In the genomic region with DNA sequence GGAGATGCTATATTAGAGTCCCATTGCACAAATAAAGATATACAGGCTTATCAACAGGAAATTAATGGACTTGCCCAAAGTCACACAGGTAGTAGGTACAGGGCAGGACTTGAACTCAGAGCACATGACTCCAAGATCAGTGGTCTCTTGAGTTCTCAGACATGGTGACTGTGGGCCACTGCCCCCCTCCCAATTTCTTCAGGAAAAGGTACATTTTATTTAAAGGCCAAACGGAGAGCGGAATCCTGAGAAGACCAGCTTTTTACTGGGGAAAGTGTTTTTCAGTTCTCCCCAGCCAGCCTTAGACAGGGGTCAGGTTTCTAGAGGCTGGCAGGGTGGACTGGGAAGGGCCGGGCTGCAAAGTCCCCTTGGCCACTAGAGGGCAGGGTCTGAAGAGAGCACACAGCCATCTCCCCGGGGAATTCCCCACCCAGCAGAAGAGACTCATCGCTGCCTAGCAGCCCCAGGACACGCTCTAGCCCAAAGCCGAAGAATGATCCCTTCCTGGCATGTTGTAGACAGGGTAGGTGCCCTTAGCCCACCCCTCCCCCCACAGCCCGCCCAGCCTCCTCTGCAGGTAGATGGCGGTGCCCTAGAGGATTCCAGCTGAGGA, we compare ENCODE assay signal across 1 cellular context.
TF ChIP-seq lines count a peak whose summit lies in the region.

No MANE protein-coding gene starts in this region.

TF ChIP-seq in GM12878, 131 proteins besides CTCF, POLR2A, EP300 and RAD21 (continued from another document):
- TF ChIP-seq BCL3 (IDR thresholded peaks at IDR 0.05; ENCODE audit: borderline replicate concordance, insufficient read depth, low read depth, low read length, poor library complexity, severe bottlenecking) (no peak), RELA (IDR thresholded peaks at IDR 0.05; ENCODE audit: borderline replicate concordance, partially characterized antibody) (peak; percentile 53), FOXM1 (IDR thresholded peaks at IDR 0.05; ENCODE audit: low read depth, low read length) (no peak), SMARCA5 (IDR thresholded peaks at IDR 0.05) (no peak), MEF2B (IDR thresholded peaks at IDR 0.05; ENCODE audit: partially characterized antibody, poor library complexity, severe bottlenecking) (peak; percentile 76), KLF5 (IDR thresholded peaks at IDR 0.05; ENCODE audit: partially characterized antibody) (no peak), MAX (IDR thresholded peaks at IDR 0.05; ENCODE audit: low read depth, low read length) (no peak), BCLAF1 (IDR thresholded peaks at IDR 0.05) (no peak), TARDBP (IDR thresholded peaks at IDR 0.05; ENCODE audit: borderline replicate concordance) (no peak), RFX5 (IDR thresholded peaks at IDR 0.05; ENCODE audit: low read depth, low read length) (no peak), TAF1 (IDR thresholded peaks at IDR 0.05; ENCODE audit: borderline replicate concordance, low read depth, low read length) (no peak), POLR2AphosphoS5 (IDR thresholded peaks at IDR 0.05; ENCODE audit: low read length) (no peak), IRF5 (IDR thresholded peaks at IDR 0.05; ENCODE audit: borderline replicate concordance) (no peak), RCOR1 (conservative IDR thresholded peaks at IDR 0.05; ENCODE audit: low read depth, low read length) (no peak)
- TF ChIP-seq, protein P1, sequence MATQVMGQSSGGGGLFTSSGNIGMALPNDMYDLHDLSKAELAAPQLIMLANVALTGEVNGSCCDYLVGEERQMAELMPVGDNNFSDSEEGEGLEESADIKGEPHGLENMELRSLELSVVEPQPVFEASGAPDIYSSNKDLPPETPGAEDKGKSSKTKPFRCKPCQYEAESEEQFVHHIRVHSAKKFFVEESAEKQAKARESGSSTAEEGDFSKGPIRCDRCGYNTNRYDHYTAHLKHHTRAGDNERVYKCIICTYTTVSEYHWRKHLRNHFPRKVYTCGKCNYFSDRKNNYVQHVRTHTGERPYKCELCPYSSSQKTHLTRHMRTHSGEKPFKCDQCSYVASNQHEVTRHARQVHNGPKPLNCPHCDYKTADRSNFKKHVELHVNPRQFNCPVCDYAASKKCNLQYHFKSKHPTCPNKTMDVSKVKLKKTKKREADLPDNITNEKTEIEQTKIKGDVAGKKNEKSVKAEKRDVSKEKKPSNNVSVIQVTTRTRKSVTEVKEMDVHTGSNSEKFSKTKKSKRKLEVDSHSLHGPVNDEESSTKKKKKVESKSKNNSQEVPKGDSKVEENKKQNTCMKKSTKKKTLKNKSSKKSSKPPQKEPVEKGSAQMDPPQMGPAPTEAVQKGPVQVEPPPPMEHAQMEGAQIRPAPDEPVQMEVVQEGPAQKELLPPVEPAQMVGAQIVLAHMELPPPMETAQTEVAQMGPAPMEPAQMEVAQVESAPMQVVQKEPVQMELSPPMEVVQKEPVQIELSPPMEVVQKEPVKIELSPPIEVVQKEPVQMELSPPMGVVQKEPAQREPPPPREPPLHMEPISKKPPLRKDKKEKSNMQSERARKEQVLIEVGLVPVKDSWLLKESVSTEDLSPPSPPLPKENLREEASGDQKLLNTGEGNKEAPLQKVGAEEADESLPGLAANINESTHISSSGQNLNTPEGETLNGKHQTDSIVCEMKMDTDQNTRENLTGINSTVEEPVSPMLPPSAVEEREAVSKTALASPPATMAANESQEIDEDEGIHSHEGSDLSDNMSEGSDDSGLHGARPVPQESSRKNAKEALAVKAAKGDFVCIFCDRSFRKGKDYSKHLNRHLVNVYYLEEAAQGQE (IDR thresholded peaks at IDR 0.05; ENCODE audit: low read depth, low read length): no peak
